9 cellular contexts compared by ENCODE assay signal in the genomic region with DNA sequence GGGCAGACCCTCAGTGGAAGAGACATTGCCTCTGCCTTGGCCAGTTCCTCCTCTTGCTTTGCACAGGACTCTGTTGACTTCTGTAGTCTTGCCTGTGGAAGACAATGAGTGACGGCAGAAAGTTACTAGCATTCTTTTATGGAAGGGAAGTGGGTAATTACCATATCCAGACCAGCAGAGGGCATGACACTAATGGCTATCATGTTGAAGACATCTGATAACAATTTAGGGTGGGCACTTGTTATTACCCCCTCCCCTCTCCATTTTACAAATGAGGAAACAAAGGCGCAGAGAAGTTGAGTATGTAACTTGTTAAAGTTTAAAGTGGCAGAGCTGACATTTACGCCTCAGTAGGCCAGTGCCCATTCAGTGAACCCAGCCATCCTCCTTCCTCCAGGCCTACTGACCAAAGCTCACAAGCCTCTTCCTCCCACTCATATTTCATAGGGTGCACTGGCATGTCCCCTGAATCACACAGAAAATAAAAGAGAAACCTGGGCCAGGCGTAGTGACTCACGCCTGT. TPM values are rescaled to one million over a fixed set of nuclear protein-coding genes. Genes with fewer than 3 reads are reported as not detected.
DNase-seq lines count a peak whose midpoint lies in the region; ATAC-seq and TF ChIP-seq lines count a peak whose summit lies in the region.
"Had no signal": no experiment of that assay in that cellular context is flagged by ENCODE, and none has a peak within 500 bp of the region (broad histone marks: within the 10 kb centered on the region; RNA-seq: fewer than 3 reads in every experiment).

No MANE protein-coding gene starts in this region.

- no peaks in the 10 kb centered on the region for H3K79me2 ChIP-seq in Karpas-422 (ENCODE audit: low read length)

- no peak overlapping the region for H3K27ac ChIP-seq in Karpas-422 (ENCODE audit: low read length)

- intact Hi-C loops in left cardiac atrium (cut with DNase I): no loop called here

- no peak overlapping the region for H2AFZ ChIP-seq in Karpas-422 (ENCODE audit: low read length)

- H3K4me1 Mint-ChIP-seq in nephron progenitor cell: peaks cover 38% of the 10 kb centered on the region

- H3K4me3 ChIP-seq in Karpas-422 (ENCODE audit: low read length) (no peak overlapping the region), cardiac fibroblast (replicated peaks in 1 of 2; ENCODE audit: low read depth in 2 of 2, low read length in 2 of 2) (no peak overlapping the region)
- H3K4me3 ChIP-seq: lung had no signal

- H3K36me3 ChIP-seq in Karpas-422 (ENCODE audit: insufficient read depth, low read length): no peaks in the 10 kb centered on the region

- no peaks in the 10 kb centered on the region for H3K36me3 Mint-ChIP-seq in nephron progenitor cell (ENCODE audit: low read depth)

- no peaks in the 10 kb centered on the region for H3K4me1 ChIP-seq in Karpas-422 (ENCODE audit: low read length)

- no peaks in the 10 kb centered on the region for H3K27me3 Mint-ChIP-seq in nephron progenitor cell (ENCODE audit: low read depth, poor library complexity)

- H3K9ac ChIP-seq in Karpas-422 (ENCODE audit: low read length): no peak overlapping the region

- no peak overlapping the region for H3K4me3 Mint-ChIP-seq in nephron progenitor cell

- peak overlapping the region; percentile 57 for H3K27ac Mint-ChIP-seq in nephron progenitor cell

- no peaks in the 10 kb centered on the region for H3K9me3 ChIP-seq in Karpas-422 (ENCODE audit: low read length)

- no peak for ATAC-seq in GM21723 (IDR thresholded peaks at IDR 0.05; ENCODE audit: unreplicated experiment)
- no peak for ATAC-seq in left cardiac atrium
- no peak for ATAC-seq in GM18867 (IDR thresholded peaks at IDR 0.05; ENCODE audit: unreplicated experiment)

- TF ChIP-seq CTCF in cardiac fibroblast (IDR thresholded peaks at IDR 0.05; ENCODE audit: low read depth, low read length) (peak; percentile 55), nephron progenitor cell (IDR thresholded peaks at IDR 0.05) (peak; percentile 39)

- DNase-seq in GM03348 (ENCODE audit: low spot score) (peak; percentile 43), Karpas-422 (peak; percentile 49), cardiac fibroblast (ENCODE audit: low read depth in 2 of 2) (peak in 1 of 2 donors; percentile 43), nephron progenitor cell (no peak), midbrain (lab: John Stamatoyannopoulos, UW) (no peak), left cardiac atrium (no peak)

- no peaks in the 10 kb centered on the region for H4K20me1 ChIP-seq in Karpas-422 (ENCODE audit: insufficient read depth, low read depth, low read length)

- H3K9me2 ChIP-seq in Karpas-422 (replicated peaks; ENCODE audit: insufficient read depth, low read length): no peaks in the 10 kb centered on the region

- no peak overlapping the region for H3K4me2 ChIP-seq in Karpas-422 (ENCODE audit: low read depth, low read length, poor library complexity, severe bottlenecking)

- no peaks in the 10 kb centered on the region for H3K9me3 Mint-ChIP-seq in nephron progenitor cell

- no peaks in the 10 kb centered on the region for H3K27me3 ChIP-seq in Karpas-422 (ENCODE audit: low read length)

RNA-seq across cellular contexts. Expression of gene FMN1, which starts 48.2 kb away (rescaled TPM):
- 0.47 and 1.1 TPM in 2 replicates for total RNA-seq in Karpas-422 (2014; rRNA removed; shearing (Covaris generic); ENCODE audit: low replicate concordance)
- total RNA-seq in left cardiac atrium: 1 to 10 TPM; 5.4 to 9.4 TPM

Comparison
In these comparisons a context has a peak if more than half of its experiments do, and no peak if none do; other contexts are left out.
1. DNase-seq: peak in GM03348 (single experiment) and Karpas-422 (single experiment); none in nephron progenitor cell (single experiment), midbrain (single experiment) and left cardiac atrium (single experiment).